In the genomic region with DNA sequence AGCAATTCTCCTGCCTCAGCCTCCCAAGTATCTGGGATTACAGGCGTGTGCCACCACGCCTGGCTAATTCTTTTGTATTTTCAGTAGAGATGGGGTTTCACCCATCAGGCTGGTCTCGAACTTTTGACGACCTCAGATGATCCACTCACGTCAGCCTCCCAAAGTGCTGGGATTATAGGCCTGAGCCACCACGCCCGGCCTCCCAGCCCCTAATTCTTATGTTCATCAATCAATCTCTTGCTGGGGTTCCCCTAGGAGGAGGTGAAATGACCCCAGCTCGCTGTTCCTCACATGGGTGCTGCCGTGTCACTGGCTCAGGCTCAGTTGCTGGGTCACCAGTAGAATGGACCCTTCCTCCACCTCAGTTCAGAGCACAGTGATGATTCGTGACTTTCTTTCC, we compare ENCODE assay signal across 4 cellular contexts. TPM values are rescaled to one million over a fixed set of nuclear protein-coding genes. Genes with fewer than 3 reads are reported as not detected.
"Had no signal": no experiment of that assay in that cellular context is flagged by ENCODE, and none has a peak within 500 bp of the region (broad histone marks: within the 10 kb centered on the region; RNA-seq: fewer than 3 reads in every experiment).

A gene (plus strand): TSS at position 301 of the 400 bp plus-strand sequence.

RNA-seq across cellular contexts. Expression of the gene that starts here (rescaled TPM):
- total RNA-seq: GM23248, H1, H9, HFFc6 had no signal
- polyA plus RNA-seq: GM23248, H1 had no signal
